Comparison of ENCODE assay signal across 27 cellular contexts in the genomic region with DNA sequence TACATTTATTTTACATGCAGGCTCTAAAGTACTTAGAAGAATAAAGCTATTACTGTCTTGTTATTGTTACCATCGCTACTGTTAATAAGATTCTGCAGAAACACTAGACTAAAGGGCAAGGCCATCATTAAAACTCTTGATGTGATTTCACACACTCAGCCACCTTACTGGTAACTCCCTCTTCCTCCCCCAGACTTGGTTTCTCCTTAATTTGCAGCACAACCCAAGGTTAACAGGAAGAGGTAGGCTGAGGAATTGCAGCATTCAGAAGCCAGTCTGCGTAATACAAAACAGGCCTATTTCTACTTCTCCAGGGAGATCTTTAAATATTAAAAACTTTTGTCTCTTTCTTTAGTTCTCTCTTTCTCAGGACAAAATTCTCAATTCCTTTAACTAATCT.
"Had no signal": no experiment of that assay in that cellular context is flagged by ENCODE, and none has a peak within 500 bp of the region (broad histone marks: within the 10 kb centered on the region; RNA-seq: fewer than 3 reads in every experiment).

No MANE protein-coding gene starts in this region.

- H3K27me3 ChIP-seq: brain microvascular endothelial cell, cardiac muscle cell, Peyer's patch, SJCRH30 had no signal

- H3K9ac ChIP-seq: SK-N-SH had no signal

- H3K9me3 Mint-ChIP-seq: activated naive CD4-positive, alpha-beta T cell treated with anti-CD3 and anti-CD28 coated beads for 36 hours had no signal

- H3K27ac Mint-ChIP-seq: activated CD4-positive, alpha-beta T cell treated with anti-CD3 and anti-CD28 coated beads, Interleukin-2, amount 10 ng/mL, durations not matched to agents 24 days and 14 days; activated naive CD4-positive, alpha-beta T cell treated with anti-CD3 and anti-CD28 coated beads for 36 hours; activated naive CD8-positive, alpha-beta T cell; activated T-helper 17 cell treated with anti-CD3 and anti-CD28 coated beads, Interleukin-2, amount 50 U/mL, for 72 hours; IgD-negative memory B cell; T-helper 1 cell treated with Interleukin-12 subunit alpha and Interleukin-12 subunit beta and Interleukin-4 antibody, amounts not matched to agents 30 μg/mL and 1 μg/mL, for 36 hours had no signal

- H3K36me3 ChIP-seq: brain microvascular endothelial cell, cardiac muscle cell, Peyer's patch, SJCRH30 had no signal

- H3K27ac ChIP-seq: brain microvascular endothelial cell, cardiac muscle cell, Peyer's patch, RWPE1, SJCRH30 had no signal

- H3K4me1 ChIP-seq: Peyer's patch, SJCRH30 had no signal

- H3K27me3 Mint-ChIP-seq: activated CD4-positive, alpha-beta T cell treated with anti-CD3 and anti-CD28 coated beads, Interleukin-2, amount 10 ng/mL, durations not matched to agents 24 days and 14 days; activated naive CD8-positive, alpha-beta T cell; activated T-helper 17 cell treated with anti-CD3 and anti-CD28 coated beads, Interleukin-2, amount 50 U/mL, for 72 hours; IgD-negative memory B cell had no signal

- H3K4me3 ChIP-seq: cardiac muscle cell, Peyer's patch, SJCRH30 had no signal

- H3K36me3 Mint-ChIP-seq: IgD-negative memory B cell had no signal

- H3K9me3 ChIP-seq: Peyer's patch, SJCRH30, SK-N-SH had no signal

- H3K4me2 ChIP-seq: SK-N-SH had no signal

- H3K4me3 Mint-ChIP-seq: activated CD4-positive, alpha-beta T cell treated with anti-CD3 and anti-CD28 coated beads, Interleukin-2, amount 10 ng/mL, durations not matched to agents 24 days and 14 days; activated naive CD4-positive, alpha-beta T cell treated with anti-CD3 and anti-CD28 coated beads for 36 hours; activated naive CD8-positive, alpha-beta T cell; activated T-helper 17 cell treated with anti-CD3 and anti-CD28 coated beads, Interleukin-2, amount 50 U/mL, for 72 hours; IgD-negative memory B cell; T-helper 1 cell treated with Interleukin-12 subunit alpha and Interleukin-12 subunit beta and Interleukin-4 antibody, amounts not matched to agents 30 μg/mL and 1 μg/mL, for 36 hours had no signal

- H3K4me1 Mint-ChIP-seq: activated T-helper 17 cell treated with anti-CD3 and anti-CD28 coated beads, Interleukin-2, amount 50 U/mL, for 72 hours had no signal

- DNase-seq: activated CD4-positive, alpha-beta T cell treated with anti-CD3 and anti-CD28 coated beads for 1 hour; activated CD4-positive, alpha-beta T cell treated with anti-CD3 and anti-CD28 coated beads, Interleukin-2, amount 10 ng/mL, durations not matched to agents 24 days and 14 days; activated CD4-positive, alpha-beta T cell treated with anti-CD3 and anti-CD28 coated beads, Interleukin-2, amount 50 U/mL, for 48 hours; activated gamma-delta T cell; activated naive CD4-positive, alpha-beta T cell treated with anti-CD3 and anti-CD28 coated beads for 36 hours; activated T-cell treated with anti-CD3 and anti-CD28 coated beads for 4 hours; activated T-cell treated with anti-CD3 and anti-CD28 coated beads, Interleukin-2, amount 50 U/mL, for 48 hours; amygdala; brain microvascular endothelial cell; KG1; NCI-H1092 treated with DMSO at 0.1 percent for 48 hours; NCI-H1417 treated with DMSO at 0.1 percent for 48 hours; NCI-H1694 treated with DMSO at 0.1 percent for 48 hours; NCI-H2029 treated with DMSO at 0.1 percent for 48 hours; NCI-H446 treated with DMSO at 0.1 percent for 48 hours; NCI-H524 treated with DMSO at 0.1 percent for 48 hours; NCI-H748 treated with DMSO at 0.1 percent for 48 hours; Peyer's patch; Right ventricle myocardium superior; SJCRH30; SK-N-SH had no signal
